In genomic region chr7:21651697-21652096, GRCh38 we compare ENCODE assay signal across 14 cellular contexts.
A peak's percentile ranks its signal among the peaks of the same experiment; 100 is the strongest.
DNase-seq lines count a peak whose midpoint lies in the region; ATAC-seq and TF ChIP-seq lines count a peak whose summit lies in the region.
"Had no signal": no experiment of that assay in that cellular context is flagged by ENCODE, and none has a peak within 500 bp of the region (broad histone marks: within the 10 kb centered on the region; RNA-seq: fewer than 3 reads in every experiment).

No MANE protein-coding gene starts in this region.

- no peaks in the 10 kb centered on the region for H3K4me1 Mint-ChIP-seq in activated T-cell treated with anti-CD3 and anti-CD28 coated beads, Interleukin-2, amount 50 U/mL, for 72 hours (ENCODE audit: low read depth)
- H3K4me1 Mint-ChIP-seq in activated T-cell treated with anti-CD3 and anti-CD28 coated beads, Interleukin-2, amount 50 U/mL, for 24 hours (ENCODE audit: low read depth): no peaks in the 10 kb centered on the region
- H3K4me1 Mint-ChIP-seq in activated CD4-positive, alpha-beta T cell treated with anti-CD3 and anti-CD28 coated beads, Interleukin-2, amount 10 ng/mL, durations not matched to agents 24 days and 14 days: no peaks in the 10 kb centered on the region
- H3K4me1 Mint-ChIP-seq: CD4-positive, CD25-positive, alpha-beta regulatory T cell; H9 had no signal

- H3K4me3 ChIP-seq in neural cell (ENCODE audit: low read length): no peak overlapping the region
- H3K4me3 ChIP-seq: BLaER1 treated with 17β-estradiol and CSF1 and Interleukin-3, amounts not matched to agents 10 nM and 100 nM; GM23248 had no signal

- no peaks in the 10 kb centered on the region for H3F3A ChIP-seq in neural cell (ENCODE audit: insufficient read depth, low read length, poor library complexity, severe bottlenecking)

- H3K9me3 ChIP-seq in neural cell (ENCODE audit: low read length): no peaks in the 10 kb centered on the region

- intact Hi-C loops in activated CD4-positive, alpha-beta T cell treated with anti-CD3 and anti-CD28 coated beads, Interleukin-2, amount 10 ng/mL, durations not matched to agents 24 days and 14 days (cut with micrococcal nuclease): no loop called here

- DNase-seq in activated T-cell treated with anti-CD3 and anti-CD28 coated beads, Interleukin-2, amount 50 U/mL, for 72 hours: no peak
- no peak for DNase-seq in activated T-cell treated with anti-CD3 and anti-CD28 coated beads, Interleukin-2, amount 50 U/mL, for 24 hours
- DNase-seq in SK-N-DZ (ENCODE audit: low spot score): peak; percentile 11
- DNase-seq in mesenteric fat pad (ENCODE audit: low spot score): no peak
- DNase-seq in activated CD4-positive, alpha-beta T cell treated with anti-CD3 and anti-CD28 coated beads, Interleukin-2, amount 10 ng/mL, durations not matched to agents 24 days and 14 days: no peak
- DNase-seq in GOT3 (lab: John Stamatoyannopoulos, UW): no peak
- DNase-seq: ACHN; Calu3; CD4-positive, CD25-positive, alpha-beta regulatory T cell; DMS 273 treated with DMSO at 0.1 percent for 48 hours; GM23248; H9 had no signal

- no peak overlapping the region for H3K27ac ChIP-seq in neural cell (ENCODE audit: low read length)
- H3K27ac ChIP-seq: BLaER1 treated with 17β-estradiol and CSF1 and Interleukin-3, amounts not matched to agents 10 nM and 100 nM; GM23248 had no signal

- no peaks in the 10 kb centered on the region for H3K36me3 ChIP-seq in neural cell (ENCODE audit: insufficient read depth, low read length)
- H3K36me3 ChIP-seq: BLaER1 treated with 17β-estradiol and CSF1 and Interleukin-3, amounts not matched to agents 10 nM and 100 nM had no signal

- H3K4me3 Mint-ChIP-seq in activated T-cell treated with anti-CD3 and anti-CD28 coated beads, Interleukin-2, amount 50 U/mL, for 72 hours: no peak overlapping the region
- no peak overlapping the region for H3K4me3 Mint-ChIP-seq in activated T-cell treated with anti-CD3 and anti-CD28 coated beads, Interleukin-2, amount 50 U/mL, for 24 hours
- no peak overlapping the region for H3K4me3 Mint-ChIP-seq in activated CD4-positive, alpha-beta T cell treated with anti-CD3 and anti-CD28 coated beads, Interleukin-2, amount 10 ng/mL, durations not matched to agents 24 days and 14 days
- H3K4me3 Mint-ChIP-seq: CD4-positive, CD25-positive, alpha-beta regulatory T cell; H9 had no signal

- H3K27ac Mint-ChIP-seq in activated T-cell treated with anti-CD3 and anti-CD28 coated beads, Interleukin-2, amount 50 U/mL, for 72 hours: peak overlapping the region; percentile 1
- H3K27ac Mint-ChIP-seq in activated T-cell treated with anti-CD3 and anti-CD28 coated beads, Interleukin-2, amount 50 U/mL, for 24 hours: no peak overlapping the region
- H3K27ac Mint-ChIP-seq in activated CD4-positive, alpha-beta T cell treated with anti-CD3 and anti-CD28 coated beads, Interleukin-2, amount 10 ng/mL, durations not matched to agents 24 days and 14 days: no peak overlapping the region
- H3K27ac Mint-ChIP-seq: CD4-positive, CD25-positive, alpha-beta regulatory T cell; H9 had no signal

- peak in 1 of 2 donors; percentile 39 for ATAC-seq in activated T-cell treated with anti-CD3 and anti-CD28 coated beads, Interleukin-2, amount 50 U/mL, for 72 hours (replicated peaks in 1 of 2)

- H3K9me2 ChIP-seq in neural cell (ENCODE audit: insufficient read depth, low read length): no peaks in the 10 kb centered on the region

- TF ChIP-seq EP300 in neural cell (conservative IDR thresholded peaks at IDR 0.05; ENCODE audit: poor library complexity, severe bottlenecking): peak; percentile 75

- H3K36me3 Mint-ChIP-seq in activated T-cell treated with anti-CD3 and anti-CD28 coated beads, Interleukin-2, amount 50 U/mL, for 72 hours (ENCODE audit: insufficient read depth in 2 of 2): peaks cover 2% of the 10 kb centered on the region in 2 donors
- H3K36me3 Mint-ChIP-seq in activated T-cell treated with anti-CD3 and anti-CD28 coated beads, Interleukin-2, amount 50 U/mL, for 24 hours (ENCODE audit: low read depth): no peaks in the 10 kb centered on the region
- no peaks in the 10 kb centered on the region for H3K36me3 Mint-ChIP-seq in activated CD4-positive, alpha-beta T cell treated with anti-CD3 and anti-CD28 coated beads, Interleukin-2, amount 10 ng/mL, durations not matched to agents 24 days and 14 days (ENCODE audit: low read depth)
- H3K36me3 Mint-ChIP-seq: CD4-positive, CD25-positive, alpha-beta regulatory T cell had no signal

- no peaks in the 10 kb centered on the region for H4K20me1 ChIP-seq in neural cell (ENCODE audit: insufficient read depth)
- H4K20me1 ChIP-seq: BLaER1 treated with 17β-estradiol and CSF1 and Interleukin-3, amounts not matched to agents 10 nM and 100 nM had no signal

- no peaks in the 10 kb centered on the region for H3K27me3 Mint-ChIP-seq in activated T-cell treated with anti-CD3 and anti-CD28 coated beads, Interleukin-2, amount 50 U/mL, for 72 hours (ENCODE audit: low read depth)
- H3K27me3 Mint-ChIP-seq in activated T-cell treated with anti-CD3 and anti-CD28 coated beads, Interleukin-2, amount 50 U/mL, for 24 hours: no peaks in the 10 kb centered on the region
- H3K27me3 Mint-ChIP-seq in activated CD4-positive, alpha-beta T cell treated with anti-CD3 and anti-CD28 coated beads, Interleukin-2, amount 10 ng/mL, durations not matched to agents 24 days and 14 days: no peaks in the 10 kb centered on the region
- H3K27me3 Mint-ChIP-seq: CD4-positive, CD25-positive, alpha-beta regulatory T cell had no signal

- H3K9ac ChIP-seq in neural cell (ENCODE audit: low read length): no peak overlapping the region
- H3K9ac ChIP-seq: BLaER1 treated with 17β-estradiol and CSF1 and Interleukin-3, amounts not matched to agents 10 nM and 100 nM; GM23248 had no signal

- no peaks in the 10 kb centered on the region for H3K79me2 ChIP-seq in neural cell (replicated peaks; ENCODE audit: insufficient read depth, low read length)

- H3K9me3 Mint-ChIP-seq in activated T-cell treated with anti-CD3 and anti-CD28 coated beads, Interleukin-2, amount 50 U/mL, for 72 hours: peaks cover 4 to 5% of the 10 kb centered on the region in 2 donors
- H3K9me3 Mint-ChIP-seq in activated T-cell treated with anti-CD3 and anti-CD28 coated beads, Interleukin-2, amount 50 U/mL, for 24 hours: peaks cover 7% of the 10 kb centered on the region
- H3K9me3 Mint-ChIP-seq in activated CD4-positive, alpha-beta T cell treated with anti-CD3 and anti-CD28 coated beads, Interleukin-2, amount 10 ng/mL, durations not matched to agents 24 days and 14 days: no peaks in the 10 kb centered on the region

- H3K4me2 ChIP-seq in neural cell (ENCODE audit: low read length): no peak overlapping the region
- H3K4me2 ChIP-seq: BLaER1 treated with 17β-estradiol and CSF1 and Interleukin-3, amounts not matched to agents 10 nM and 100 nM had no signal

- TF ChIP-seq RAD21 in neural cell (conservative IDR thresholded peaks at IDR 0.05): no peak

- no peaks in the 10 kb centered on the region for H3K27me3 ChIP-seq in neural cell (ENCODE audit: insufficient read depth, low read depth, low read length)
- H3K27me3 ChIP-seq: BLaER1 treated with 17β-estradiol and CSF1 and Interleukin-3, amounts not matched to agents 10 nM and 100 nM had no signal

- no peak for TF ChIP-seq CTCF in neural cell (IDR thresholded peaks at IDR 0.05; ENCODE audit: poor library complexity, severe bottlenecking)

- H2AFZ ChIP-seq in neural cell (ENCODE audit: low read depth, low read length): no peak overlapping the region
- H2AFZ ChIP-seq: GM23248 had no signal

TF ChIP-seq in neural cell, 6 proteins besides CTCF, POLR2A, EP300 and RAD21:
- no peak for TF ChIP-seq TAF1 (IDR thresholded peaks at IDR 0.05; ENCODE audit: low read depth)
- TF ChIP-seq POLR2AphosphoS5 (IDR thresholded peaks at IDR 0.05): peak; percentile 54
